In the genomic region with DNA sequence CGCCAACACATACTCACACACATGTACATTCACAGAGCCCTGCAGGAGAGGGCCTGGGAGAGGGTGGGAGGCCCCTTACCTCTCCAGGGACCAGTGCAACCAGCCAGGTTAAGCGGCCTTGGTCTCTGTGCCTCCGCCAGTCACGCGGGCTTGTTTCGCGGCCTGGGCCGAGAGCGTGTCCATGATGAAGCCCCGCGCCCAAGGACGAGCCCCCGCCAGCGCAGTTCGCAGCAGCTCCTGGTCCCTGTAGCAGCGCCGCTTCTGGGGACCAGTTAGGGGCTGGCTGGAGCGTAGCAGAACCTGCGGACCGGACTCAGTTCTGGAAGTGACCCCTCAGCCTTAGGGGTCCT, we compare ENCODE assay signal across 9 cellular contexts. TPM values are rescaled to one million over a fixed set of nuclear protein-coding genes. Genes with fewer than 3 reads are reported as not detected.
A peak's percentile ranks its signal among the peaks of the same experiment; 100 is the strongest.
DNase-seq lines count a peak whose midpoint lies in the region; ATAC-seq, FAIRE-seq and TF ChIP-seq lines count a peak whose summit lies in the region.
"Had no signal": no experiment of that assay in that cellular context is flagged by ENCODE, and none has a peak within 500 bp of the region (broad histone marks: within the 10 kb centered on the region; RNA-seq: fewer than 3 reads in every experiment).

No MANE protein-coding gene starts in this region.

- no peak for TF ChIP-seq CTCF in K562 (IDR thresholded peaks at IDR 0.05 in 2 of 3, conservative IDR thresholded peaks at IDR 0.05 in 1 of 3; ENCODE audit: insufficient read depth in 2 of 3, low read depth in 1 of 3, low read length in 3 of 3)
- no peak for TF ChIP-seq CTCF in lower lobe of right lung (IDR thresholded peaks at IDR 0.05)
- TF ChIP-seq CTCF in vagina (IDR thresholded peaks at IDR 0.05) = no peak

- H3K4me3 ChIP-seq in K562 (no peak overlapping the region), lower lobe of right lung (peak overlapping the region; percentile 63), vagina (peak overlapping the region; percentile 77 to 80)

- H3K27ac ChIP-seq in K562 (ENCODE audit: extremely low read depth, low read depth, low read length) (no peak overlapping the region), lower lobe of right lung (peak overlapping the region; percentile 76), vagina (peak overlapping the region; percentile 89)

- H3K79me2 ChIP-seq in K562 (ENCODE audit: control insufficient read depth, insufficient read depth, low read length) = no peaks in the 10 kb centered on the region

- no peaks in the 10 kb centered on the region for H4K20me1 ChIP-seq in K562 (replicated peaks; ENCODE audit: control insufficient read depth, insufficient read depth, low read length)

- POLR2A ChIA-PET in K562 (lab: Yijun Ruan, JAX) = interaction anchor here (1.2 kb wide), 2 partner anchors 9 to 20 kb away, joined by 3 to 4 read pairs; no protein-coding TSS in a partner anchor

- ATAC-seq in Right ventricle myocardium inferior = peak; percentile 1
- ATAC-seq in Right ventricle myocardium superior (ENCODE audit: poor library complexity) = no peak
- no peak for ATAC-seq in K562
- ATAC-seq in lower lobe of right lung = no peak

- no peak overlapping the region for H3K9ac ChIP-seq in K562 (ENCODE audit: insufficient read depth in 1 of 2, low read depth in 2 of 2, low read length in 2 of 2)

- no peak overlapping the region for H2AFZ ChIP-seq in K562 (ENCODE audit: low read depth, low read length)

- TF ChIP-seq RAD21 in K562 (CRISPR knock-in tag; conservative IDR thresholded peaks at IDR 0.05 in 1 of 2, IDR thresholded peaks at IDR 0.05 in 1 of 2) = no peak

- TF ChIP-seq POLR2A in K562 (conservative IDR thresholded peaks at IDR 0.05) = no peak
- no peak for TF ChIP-seq POLR2A in vagina (IDR thresholded peaks at IDR 0.05)

- H3K4me1 ChIP-seq in K562 (replicated peaks in 1 of 2; ENCODE audit: control insufficient read depth in 2 of 2, insufficient read depth in 2 of 2, low read length in 2 of 2) (peaks cover 28 to 32% of the 10 kb centered on the region in 2 experiments; a peak in 4 of 5 replicates), lower lobe of right lung (peaks cover 35% of the 10 kb centered on the region), vagina (peaks cover 39% of the 10 kb centered on the region)

- no peak for DNase-seq in Right ventricle myocardium inferior (ENCODE audit: missing footprints)
- DNase-seq in Right ventricle myocardium superior = no peak
- no peak for DNase-seq in K562 (ENCODE audit: extremely low read depth in 1 of 4, low spot score in 3 of 4)
- no peak for DNase-seq in lower lobe of right lung
- DNase-seq in vagina (ENCODE audit: extremely low spot score in 2 of 2) = no peak
- DNase-seq in Ammon's horn (ENCODE audit: low spot score) = no peak
- DNase-seq in iPS-NIHi11 (ENCODE audit: low spot score) = no peak
- DNase-seq in GM19239 (ENCODE audit: insufficient read length, low spot score) = no peak

- no peaks in the 10 kb centered on the region for H3K36me3 ChIP-seq in K562 (ENCODE audit: control insufficient read depth, insufficient read depth, low read length)
- H3K36me3 ChIP-seq in lower lobe of right lung = peaks cover 2% of the 10 kb centered on the region
- no peaks in the 10 kb centered on the region for H3K36me3 ChIP-seq in vagina

- in situ Hi-C loops in K562 (cut with MboI) = no loop called here

- CTCF ChIA-PET in K562 (lab: Yijun Ruan, JAX; ENCODE audit: low intra/inter-chr PET ratio) = no interaction called here

- 95% methylated on average over 15 of the region's 20 CpGs for WGBS in K562 (ENCODE audit: insufficient coverage, low coverage, missing lambda C conversion rate)

- no peaks in the 10 kb centered on the region for H3K9me1 ChIP-seq in K562 (ENCODE audit: control insufficient read depth, insufficient read depth, low read length)

- no peak for TF ChIP-seq EP300 in K562 (IDR thresholded peaks at IDR 0.05; ENCODE audit: low read length)

- H3K9me3 ChIP-seq in K562 (replicated peaks; ENCODE audit: control insufficient read depth, insufficient read depth, low read depth, low read length) = no peaks in the 10 kb centered on the region
- H3K9me3 ChIP-seq in lower lobe of right lung = no peaks in the 10 kb centered on the region
- H3K9me3 ChIP-seq in vagina = no peaks in the 10 kb centered on the region

- H3K4me2 ChIP-seq in K562 (ENCODE audit: insufficient read depth, low read length) = no peak overlapping the region

- BruUV-seq in K562 (replicated peaks; lab: Mats Ljungman, UMichigan) = no TSS peak

- intact Hi-C loops in Right ventricle myocardium inferior (cut with DNase I) = no loop called here
- intact Hi-C loops in Right ventricle myocardium superior (cut with DNase I) = loop anchor here (10.0 kb wide), 1 partner anchor 55 kb away; the partner anchor contains the start of gene HDAC1
- intact Hi-C loops in K562 (cut with micrococcal nuclease) = no loop called here
- intact Hi-C loops in lower lobe of right lung (cut with DNase I) = no loop called here
- intact Hi-C loops in vagina (cut with DNase I) = loop anchor here (2.0 kb wide), 1 partner anchor 39 kb away; the partner anchor contains the start of gene CCDC28B

- no peak for FAIRE-seq in K562 (lab: Jason Lieb, UNC)
- no peak for FAIRE-seq in GM19239 (lab: Jason Lieb, UNC)
- FAIRE-seq: keratinocyte had no signal

- H3K27me3 ChIP-seq in K562 (ENCODE audit: control insufficient read depth in 2 of 2, insufficient read depth in 2 of 2, low read length in 2 of 2) (no peaks in the 10 kb centered on the region), lower lobe of right lung (ENCODE audit: low read depth) (no peaks in the 10 kb centered on the region), vagina (no peaks in the 10 kb centered on the region)

RNA-seq across cellular contexts. Expression of gene FAM167B, which starts 7.3 kb away (rescaled TPM):
- total RNA-seq in Right ventricle myocardium inferior = 10.5 TPM
- total RNA-seq in Right ventricle myocardium superior = 8.1 TPM
- not detected in 2 replicates for total RNA-seq in K562 (2011; cell fraction: chromatin; rRNA removed; ENCODE audit: low replicate concordance)
- total RNA-seq in K562 (2011; cell fraction: nucleolus; rRNA removed) = 0.33 TPM in 1 of 2 replicates, not detected in the other
- total RNA-seq in K562 (2011; cell fraction: nucleoplasm; rRNA removed) = not detected in 2 replicates
- total RNA-seq in K562 (2014; rRNA removed) = not detected in 2 replicates
- total RNA-seq in K562 (2014; rRNA removed; fragmentation: Illumina TruSeq; extraction: Trizol) = not detected in 2 replicates
- total RNA-seq in K562 (2015; rRNA removed; fragmentation: Illumina TruSeq; extraction: Trizol) = not detected in 2 replicates
- not detected in 2 replicates for total RNA-seq in K562 (2021)
- not detected in 2 replicates for polyA plus RNA-seq in K562 (2011; rRNA removed)
- polyA plus RNA-seq in K562 (2011; cell fraction: cytosol; rRNA removed) = not detected in 2 replicates
- not detected in 2 replicates for polyA plus RNA-seq in K562 (2011; cell fraction: nucleus; rRNA removed)
- polyA plus RNA-seq in K562 (2012) = not detected in 2 replicates
- polyA plus RNA-seq in K562 (2014; fragmentation: Illumina TruSeq; extraction: Trizol) = not detected in 2 replicates
- polyA plus RNA-seq in K562 (2014; fragmentation: Nextera tagmentation; extraction: Ambion mirVana) = not detected
- polyA plus RNA-seq in K562 (2014; rRNA removed) = not detected in 2 replicates
- polyA minus RNA-seq in K562 (2011; rRNA and poly(A)+ RNA removed) = not detected in 2 replicates
- not detected in 2 replicates for polyA minus RNA-seq in K562 (2011; cell fraction: cytosol; rRNA and poly(A)+ RNA removed)
- not detected in 2 replicates for polyA minus RNA-seq in K562 (2011; cell fraction: nucleus; rRNA and poly(A)+ RNA removed)
- 21.9 TPM for total RNA-seq in lower lobe of right lung
- 3.7 TPM for total RNA-seq in vagina

RNA-seq across cellular contexts. Expression of gene LCK, which starts 11.3 kb away (rescaled TPM):
- 0.57 TPM for total RNA-seq in Right ventricle myocardium inferior
- total RNA-seq in Right ventricle myocardium superior = 0.51 TPM
- total RNA-seq in K562 (2011; cell fraction: chromatin; rRNA removed; ENCODE audit: low replicate concordance) = not detected in 2 replicates
- total RNA-seq in K562 (2011; cell fraction: nucleolus; rRNA removed) = not detected in 2 replicates
- total RNA-seq in K562 (2011; cell fraction: nucleoplasm; rRNA removed) = 0.81 TPM in 1 of 2 replicates, not detected in the other
- 0.08 TPM in 1 of 2 replicates, not detected in the other for total RNA-seq in K562 (2014; rRNA removed)
- total RNA-seq in K562 (2014; rRNA removed; fragmentation: Illumina TruSeq; extraction: Trizol) = 0.13 TPM in 1 of 2 replicates, not detected in the other
- not detected in 2 replicates for total RNA-seq in K562 (2015; rRNA removed; fragmentation: Illumina TruSeq; extraction: Trizol)
- total RNA-seq in K562 (2021) = 0.38 and 0.47 TPM in 2 replicates
- polyA plus RNA-seq in K562 (2011; rRNA removed) = not detected in 2 replicates
- not detected in 2 replicates for polyA plus RNA-seq in K562 (2011; cell fraction: cytosol; rRNA removed)
- polyA plus RNA-seq in K562 (2011; cell fraction: nucleus; rRNA removed) = 0.41 TPM in 1 of 2 replicates, not detected in the other
- polyA plus RNA-seq in K562 (2012) = not detected in 2 replicates
- polyA plus RNA-seq in K562 (2014; fragmentation: Illumina TruSeq; extraction: Trizol) = 0.04 TPM in 1 of 2 replicates, not detected in the other
- not detected for polyA plus RNA-seq in K562 (2014; fragmentation: Nextera tagmentation; extraction: Ambion mirVana)
- polyA plus RNA-seq in K562 (2014; rRNA removed) = 0.13 TPM in 1 of 2 replicates, not detected in the other
- not detected in 2 replicates for polyA minus RNA-seq in K562 (2011; rRNA and poly(A)+ RNA removed)
- not detected in 2 replicates for polyA minus RNA-seq in K562 (2011; cell fraction: cytosol; rRNA and poly(A)+ RNA removed)
- polyA minus RNA-seq in K562 (2011; cell fraction: nucleus; rRNA and poly(A)+ RNA removed) = not detected in 2 replicates
- total RNA-seq in lower lobe of right lung = 7.5 TPM
- 6.4 TPM for total RNA-seq in vagina

RNA-seq across cellular contexts. Expression of gene EIF3I, which starts 17.6 kb away (rescaled TPM):
- total RNA-seq in Right ventricle myocardium inferior = 108 TPM
- total RNA-seq in Right ventricle myocardium superior = 97.2 TPM
- 50.6 and 100.0 TPM in 2 replicates for total RNA-seq in K562 (2011; cell fraction: chromatin; rRNA removed; ENCODE audit: low replicate concordance)
- 121 and 134 TPM in 2 replicates for total RNA-seq in K562 (2011; cell fraction: nucleolus; rRNA removed)
- total RNA-seq in K562 (2011; cell fraction: nucleoplasm; rRNA removed) = 115 and 118 TPM in 2 replicates
- 472 and 537 TPM in 2 replicates for total RNA-seq in K562 (2014; rRNA removed)
- total RNA-seq in K562 (2014; rRNA removed; fragmentation: Illumina TruSeq; extraction: Trizol) = 678 and 704 TPM in 2 replicates
- 535 and 541 TPM in 2 replicates for total RNA-seq in K562 (2015; rRNA removed; fragmentation: Illumina TruSeq; extraction: Trizol)
- total RNA-seq in K562 (2021) = 383 and 414 TPM in 2 replicates
- 527 and 635 TPM in 2 replicates for polyA plus RNA-seq in K562 (2011; rRNA removed)
- polyA plus RNA-seq in K562 (2011; cell fraction: cytosol; rRNA removed) = 872 and 984 TPM in 2 replicates
- polyA plus RNA-seq in K562 (2011; cell fraction: nucleus; rRNA removed) = 91.5 and 111 TPM in 2 replicates
- 448 and 511 TPM in 2 replicates for polyA plus RNA-seq in K562 (2012)
- polyA plus RNA-seq in K562 (2014; fragmentation: Illumina TruSeq; extraction: Trizol) = 942 and 1,045 TPM in 2 replicates
- polyA plus RNA-seq in K562 (2014; fragmentation: Nextera tagmentation; extraction: Ambion mirVana) = 1,000 to 10,000 TPM; 1,337 to 1,526 TPM
- 477 and 567 TPM in 2 replicates for polyA plus RNA-seq in K562 (2014; rRNA removed)
- polyA minus RNA-seq in K562 (2011; rRNA and poly(A)+ RNA removed) = 821 and 928 TPM in 2 replicates
- 319 and 347 TPM in 2 replicates for polyA minus RNA-seq in K562 (2011; cell fraction: cytosol; rRNA and poly(A)+ RNA removed)
- 68.9 and 81.6 TPM in 2 replicates for polyA minus RNA-seq in K562 (2011; cell fraction: nucleus; rRNA and poly(A)+ RNA removed)
- total RNA-seq in lower lobe of right lung = 99.4 TPM
- total RNA-seq in vagina = 164 TPM

RNA-seq across cellular contexts. Expression of gene TMEM234, which starts 17.6 kb away (rescaled TPM):
- total RNA-seq in Right ventricle myocardium inferior (8.8 TPM), Right ventricle myocardium superior (7.5 TPM), K562 (2014; rRNA removed) (5.0 and 8.6 TPM in 2 replicates), K562 (2014; rRNA removed; fragmentation: Illumina TruSeq; extraction: Trizol) (8.3 and 8.4 TPM in 2 replicates), K562 (2015; rRNA removed; fragmentation: Illumina TruSeq; extraction: Trizol) (7.6 and 7.8 TPM in 2 replicates), K562 (2021) (12.1 and 14.1 TPM in 2 replicates), lower lobe of right lung (24.5 TPM), vagina (8.3 TPM)
- total RNA-seq in K562 (2011; cell fraction: chromatin; rRNA removed; ENCODE audit: low replicate concordance) = 56.9 and 137 TPM in 2 replicates
- total RNA-seq in K562 (2011; cell fraction: nucleolus; rRNA removed) = 60.9 and 62.4 TPM in 2 replicates
- total RNA-seq in K562 (2011; cell fraction: nucleoplasm; rRNA removed) = 56.3 and 58.4 TPM in 2 replicates
- polyA plus RNA-seq in K562 (2011; rRNA removed) (7.7 and 9.0 TPM in 2 replicates), K562 (2014; fragmentation: Illumina TruSeq; extraction: Trizol) (7.2 and 7.3 TPM in 2 replicates), K562 (2014; fragmentation: Nextera tagmentation; extraction: Ambion mirVana) (1 to 10 TPM; 6.2 to 6.8 TPM), K562 (2014; rRNA removed) (10.4 and 12.9 TPM in 2 replicates)
- polyA plus RNA-seq in K562 (2011; cell fraction: cytosol; rRNA removed) = 8.2 and 9.2 TPM in 2 replicates
- polyA plus RNA-seq in K562 (2011; cell fraction: nucleus; rRNA removed) = 47.7 and 56.1 TPM in 2 replicates
- 13.3 and 20.9 TPM in 2 replicates for polyA plus RNA-seq in K562 (2012)
- 13.7 and 15.3 TPM in 2 replicates for polyA minus RNA-seq in K562 (2011; rRNA and poly(A)+ RNA removed)
- polyA minus RNA-seq in K562 (2011; cell fraction: cytosol; rRNA and poly(A)+ RNA removed) = 4.9 and 6.8 TPM in 2 replicates
- 20.2 and 22.9 TPM in 2 replicates for polyA minus RNA-seq in K562 (2011; cell fraction: nucleus; rRNA and poly(A)+ RNA removed)

RNA-seq across cellular contexts. Expression of gene DCDC2B, which starts 30.9 kb away (rescaled TPM):
- total RNA-seq in Right ventricle myocardium inferior (not detected), Right ventricle myocardium superior (not detected), K562 (2014; rRNA removed) (not detected in 2 replicates), K562 (2014; rRNA removed; fragmentation: Illumina TruSeq; extraction: Trizol) (not detected in 2 replicates), K562 (2015; rRNA removed; fragmentation: Illumina TruSeq; extraction: Trizol) (not detected in 2 replicates), K562 (2021) (not detected in 2 replicates), lower lobe of right lung (3.2 TPM), vagina (not detected)
- total RNA-seq in K562 (2011; cell fraction: chromatin; rRNA removed; ENCODE audit: low replicate concordance) = 0.37 and 0.56 TPM in 2 replicates
- 0.26 and 0.83 TPM in 2 replicates for total RNA-seq in K562 (2011; cell fraction: nucleolus; rRNA removed)
- total RNA-seq in K562 (2011; cell fraction: nucleoplasm; rRNA removed) = 0.38 and 0.44 TPM in 2 replicates
- polyA plus RNA-seq in K562 (2011; rRNA removed) (not detected in 2 replicates), K562 (2014; fragmentation: Illumina TruSeq; extraction: Trizol) (not detected in 2 replicates), K562 (2014; fragmentation: Nextera tagmentation; extraction: Ambion mirVana) (not detected), K562 (2014; rRNA removed) (not detected in 2 replicates)
- polyA plus RNA-seq in K562 (2011; cell fraction: cytosol; rRNA removed) = 0.03 TPM in 1 of 2 replicates, not detected in the other
- 0.08 and 0.09 TPM in 2 replicates for polyA plus RNA-seq in K562 (2011; cell fraction: nucleus; rRNA removed)
- polyA plus RNA-seq in K562 (2012) = 0.04 and 0.26 TPM in 2 replicates
- polyA minus RNA-seq in K562 (2011; rRNA and poly(A)+ RNA removed) = 0.11 and 0.12 TPM in 2 replicates
- polyA minus RNA-seq in K562 (2011; cell fraction: cytosol; rRNA and poly(A)+ RNA removed) = not detected in 2 replicates
- 0.27 and 0.78 TPM in 2 replicates for polyA minus RNA-seq in K562 (2011; cell fraction: nucleus; rRNA and poly(A)+ RNA removed)
- polyA plus RNA-seq: keratinocyte had no signal

Comparison
In these comparisons a context has a peak if more than half of its experiments do, and no peak if none do; other contexts are left out.
1. intact Hi-C loops: an anchor here in Right ventricle myocardium superior (10.0 kb wide) and vagina (2.0 kb wide); none called in Right ventricle myocardium inferior, K562 and lower lobe of right lung.